Comparison of ENCODE assay signal across 1 cellular context in genomic region chr20:23152308-23152892, GRCh38.
TF ChIP-seq lines count a peak whose summit lies in the region.

No MANE protein-coding gene starts in this region.

TF ChIP-seq in K562, 482 proteins besides CTCF, POLR2A, EP300 and RAD21 (continued from another document and continues in another):
- TF ChIP-seq ETS1 (conservative IDR thresholded peaks at IDR 0.05; ENCODE audit: control insufficient read depth, low read depth, low read length) (peak; percentile 33; the same call in 1 of the 2 replicates), E2F6 (IDR thresholded peaks at IDR 0.05; ENCODE audit: borderline replicate concordance in 1 of 2, extremely low read depth in 1 of 2, insufficient read depth in 1 of 2, insufficient read length in 1 of 2, low read depth in 1 of 2, low read length in 1 of 2, poor library complexity in 1 of 2, severe bottlenecking in 1 of 2) (peak; percentile 47 to 51), MYBL2 (IDR thresholded peaks at IDR 0.05; ENCODE audit: low read depth) (no peak), MYBL2 (CRISPR knock-in tag; IDR thresholded peaks at IDR 0.05; ENCODE audit: borderline replicate concordance) (no peak), CLOCK (CRISPR knock-in tag; IDR thresholded peaks at IDR 0.05; ENCODE audit: borderline replicate concordance) (no peak), CREM (IDR thresholded peaks at IDR 0.05; ENCODE audit: low read depth) (peak; percentile 91), ZNF24 (IDR thresholded peaks at IDR 0.05) (peak; percentile 48), CBFB (CRISPR knock-in tag; IDR thresholded peaks at IDR 0.05) (no peak), IRF1 (CRISPR knock-in tag; IDR thresholded peaks at IDR 0.05; ENCODE audit: borderline replicate concordance) (no peak), HMGN3 (IDR thresholded peaks at IDR 0.05; ENCODE audit: borderline replicate concordance, extremely low read depth, insufficient read length, low read depth, low read length) (no peak), CC2D1A (IDR thresholded peaks at IDR 0.05) (no peak), ZNF224 (CRISPR knock-in tag; IDR thresholded peaks at IDR 0.05) (no peak), SIN3A (IDR thresholded peaks at IDR 0.05; ENCODE audit: borderline replicate concordance in 2 of 2, control insufficient read depth in 1 of 2, low read depth in 2 of 2, low read length in 2 of 2) (no peak), IRF2 (CRISPR knock-in tag; IDR thresholded peaks at IDR 0.05) (no peak), CSDE1 (IDR thresholded peaks at IDR 0.05) (no peak), ZNF212 (CRISPR knock-in tag; IDR thresholded peaks at IDR 0.05) (no peak), MEF2D (tag; conservative IDR thresholded peaks at IDR 0.05; ENCODE audit: low read depth) (peak; percentile 99), ZNF830 (CRISPR knock-in tag; IDR thresholded peaks at IDR 0.05) (no peak), AFF1 (IDR thresholded peaks at IDR 0.05; ENCODE audit: low read depth in 1 of 2, partially characterized antibody in 2 of 2) (peak in 1 of 2 experiments; percentile 40), ZNF165 (CRISPR knock-in tag; IDR thresholded peaks at IDR 0.05; ENCODE audit: borderline replicate concordance) (no peak), CTCFL (IDR thresholded peaks at IDR 0.05; ENCODE audit: borderline replicate concordance, insufficient read depth, low read depth, low read length, poor library complexity, severe bottlenecking) (no peak), ZBTB1 (CRISPR knock-in tag; IDR thresholded peaks at IDR 0.05; ENCODE audit: borderline replicate concordance, low read depth) (no peak), SP2 (IDR thresholded peaks at IDR 0.05; ENCODE audit: extremely low read depth, low read depth, low read length, poor library complexity, severe bottlenecking) (no peak), ZBTB49 (CRISPR knock-in tag; IDR thresholded peaks at IDR 0.05; ENCODE audit: borderline replicate concordance) (no peak), DIDO1 (tag; IDR thresholded peaks at IDR 0.05; ENCODE audit: low read depth) (no peak), NCOR1 (IDR thresholded peaks at IDR 0.05) (peak; percentile 92), RUNX1 (IDR thresholded peaks at IDR 0.05; ENCODE audit: low read depth) (0 out of 2 replicates have a peak, but pooled peaks have one; percentile 68), ETS2 (tag; IDR thresholded peaks at IDR 0.05; ENCODE audit: borderline replicate concordance, poor library complexity, severe bottlenecking) (no peak), PCBP2 (IDR thresholded peaks at IDR 0.05; ENCODE audit: low read depth, low read length, poor library complexity, severe bottlenecking) (no peak), FOXK2 (conservative IDR thresholded peaks at IDR 0.05 in 1 of 2, IDR thresholded peaks at IDR 0.05 in 1 of 2; ENCODE audit: low read depth in 2 of 2) (peak in 1 of 2 experiments; percentile 25; a peak in 1 of 4 replicates), RHOXF2B (CRISPR knock-in tag; conservative IDR thresholded peaks at IDR 0.05) (no peak), ZBTB34 (CRISPR knock-in tag; IDR thresholded peaks at IDR 0.05) (no peak), CEBPB (tag; IDR thresholded peaks at IDR 0.05) (no peak), VEZF1 (CRISPR knock-in tag; IDR thresholded peaks at IDR 0.05) (peak; percentile 37; the same call in 1 of the 2 replicates), FUS (optimal IDR thresholded peaks at IDR 0.05; ENCODE audit: low read depth, low read length) (no peak), ZBTB7A (IDR thresholded peaks at IDR 0.05; ENCODE audit: borderline replicate concordance, control insufficient read depth, low read depth, low read length) (peak; percentile 59; the same call in 1 of the 2 replicates), SRSF7 (optimal IDR thresholded peaks at IDR 0.05; ENCODE audit: low read depth, low read length) (no peak), XRCC4 (IDR thresholded peaks at IDR 0.05; ENCODE audit: extremely low read depth, insufficient read depth, insufficient read length) (no peak), ZNF449 (CRISPR knock-in tag; IDR thresholded peaks at IDR 0.05) (no peak), SMAD4 (CRISPR knock-in tag; conservative IDR thresholded peaks at IDR 0.05) (peak; percentile 89), FOXA3 (CRISPR knock-in tag; conservative IDR thresholded peaks at IDR 0.05 in 1 of 2, IDR thresholded peaks at IDR 0.05 in 1 of 2) (no peak), BMI1 (IDR thresholded peaks at IDR 0.05; ENCODE audit: low read length) (no peak), U2AF1 (optimal IDR thresholded peaks at IDR 0.05; ENCODE audit: low read depth, low read length) (no peak), HMG20B (CRISPR knock-in tag; IDR thresholded peaks at IDR 0.05) (no peak), ZC3H11A (IDR thresholded peaks at IDR 0.05; ENCODE audit: low read depth, low read length) (no peak), ZNF561 (CRISPR knock-in tag; conservative IDR thresholded peaks at IDR 0.05) (no peak)
